2 cellular contexts compared by ENCODE assay signal in the genomic region with DNA sequence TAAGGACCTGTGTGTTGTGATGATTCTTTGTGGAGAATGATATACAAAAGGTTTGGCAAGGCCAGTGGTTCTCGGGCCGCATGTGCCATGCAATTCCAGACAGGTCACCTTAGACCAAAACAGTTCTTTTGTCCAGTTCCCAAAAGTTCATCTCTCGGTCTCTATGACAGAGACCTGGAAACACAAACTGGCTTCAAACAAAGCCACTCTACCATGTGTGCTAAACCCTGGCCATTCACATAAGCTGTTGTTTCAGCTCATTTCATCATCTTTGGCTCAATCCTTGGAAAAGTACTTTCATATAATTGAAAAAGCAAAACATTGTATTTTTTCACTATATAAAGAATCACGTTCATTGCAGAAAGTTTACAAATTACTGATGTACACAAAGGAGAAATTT.
TF ChIP-seq lines count a peak whose summit lies in the region.

No MANE protein-coding gene starts in this region.

TF ChIP-seq in HEK293, 187 proteins besides CTCF, POLR2A, EP300 and RAD21:
- no peak for TF ChIP-seq KLF8 (tag by site-specific recombination; IDR thresholded peaks at IDR 0.05)
- TF ChIP-seq ZNF239 (tag by site-specific recombination; IDR thresholded peaks at IDR 0.05): no peak
- no peak for TF ChIP-seq ZNF776 (tag by site-specific recombination; IDR thresholded peaks at IDR 0.05; ENCODE audit: borderline replicate concordance)
- peak; percentile 24; the same call in 1 of the 2 replicates for TF ChIP-seq ZNF530 (tag by site-specific recombination; IDR thresholded peaks at IDR 0.05; ENCODE audit: low read depth)
- TF ChIP-seq ZNF558 (tag by site-specific recombination; IDR thresholded peaks at IDR 0.05): no peak
- no peak for TF ChIP-seq YY2 (tag by site-specific recombination; IDR thresholded peaks at IDR 0.05)
- TF ChIP-seq ZBTB20 (tag by site-specific recombination; IDR thresholded peaks at IDR 0.05): no peak
- TF ChIP-seq SP2 (tag by site-specific recombination; IDR thresholded peaks at IDR 0.05): no peak

TF ChIP-seq in K562, 482 proteins besides CTCF, POLR2A, EP300 and RAD21:
- TF ChIP-seq, protein P1, sequence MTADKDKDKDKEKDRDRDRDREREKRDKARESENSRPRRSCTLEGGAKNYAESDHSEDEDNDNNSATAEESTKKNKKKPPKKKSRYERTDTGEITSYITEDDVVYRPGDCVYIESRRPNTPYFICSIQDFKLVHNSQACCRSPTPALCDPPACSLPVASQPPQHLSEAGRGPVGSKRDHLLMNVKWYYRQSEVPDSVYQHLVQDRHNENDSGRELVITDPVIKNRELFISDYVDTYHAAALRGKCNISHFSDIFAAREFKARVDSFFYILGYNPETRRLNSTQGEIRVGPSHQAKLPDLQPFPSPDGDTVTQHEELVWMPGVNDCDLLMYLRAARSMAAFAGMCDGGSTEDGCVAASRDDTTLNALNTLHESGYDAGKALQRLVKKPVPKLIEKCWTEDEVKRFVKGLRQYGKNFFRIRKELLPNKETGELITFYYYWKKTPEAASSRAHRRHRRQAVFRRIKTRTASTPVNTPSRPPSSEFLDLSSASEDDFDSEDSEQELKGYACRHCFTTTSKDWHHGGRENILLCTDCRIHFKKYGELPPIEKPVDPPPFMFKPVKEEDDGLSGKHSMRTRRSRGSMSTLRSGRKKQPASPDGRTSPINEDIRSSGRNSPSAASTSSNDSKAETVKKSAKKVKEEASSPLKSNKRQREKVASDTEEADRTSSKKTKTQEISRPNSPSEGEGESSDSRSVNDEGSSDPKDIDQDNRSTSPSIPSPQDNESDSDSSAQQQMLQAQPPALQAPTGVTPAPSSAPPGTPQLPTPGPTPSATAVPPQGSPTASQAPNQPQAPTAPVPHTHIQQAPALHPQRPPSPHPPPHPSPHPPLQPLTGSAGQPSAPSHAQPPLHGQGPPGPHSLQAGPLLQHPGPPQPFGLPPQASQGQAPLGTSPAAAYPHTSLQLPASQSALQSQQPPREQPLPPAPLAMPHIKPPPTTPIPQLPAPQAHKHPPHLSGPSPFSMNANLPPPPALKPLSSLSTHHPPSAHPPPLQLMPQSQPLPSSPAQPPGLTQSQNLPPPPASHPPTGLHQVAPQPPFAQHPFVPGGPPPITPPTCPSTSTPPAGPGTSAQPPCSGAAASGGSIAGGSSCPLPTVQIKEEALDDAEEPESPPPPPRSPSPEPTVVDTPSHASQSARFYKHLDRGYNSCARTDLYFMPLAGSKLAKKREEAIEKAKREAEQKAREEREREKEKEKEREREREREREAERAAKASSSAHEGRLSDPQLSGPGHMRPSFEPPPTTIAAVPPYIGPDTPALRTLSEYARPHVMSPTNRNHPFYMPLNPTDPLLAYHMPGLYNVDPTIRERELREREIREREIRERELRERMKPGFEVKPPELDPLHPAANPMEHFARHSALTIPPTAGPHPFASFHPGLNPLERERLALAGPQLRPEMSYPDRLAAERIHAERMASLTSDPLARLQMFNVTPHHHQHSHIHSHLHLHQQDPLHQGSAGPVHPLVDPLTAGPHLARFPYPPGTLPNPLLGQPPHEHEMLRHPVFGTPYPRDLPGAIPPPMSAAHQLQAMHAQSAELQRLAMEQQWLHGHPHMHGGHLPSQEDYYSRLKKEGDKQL (CRISPR knock-in tag; IDR thresholded peaks at IDR 0.05; ENCODE audit: borderline replicate concordance): no peak
- TF ChIP-seq, protein P2, sequence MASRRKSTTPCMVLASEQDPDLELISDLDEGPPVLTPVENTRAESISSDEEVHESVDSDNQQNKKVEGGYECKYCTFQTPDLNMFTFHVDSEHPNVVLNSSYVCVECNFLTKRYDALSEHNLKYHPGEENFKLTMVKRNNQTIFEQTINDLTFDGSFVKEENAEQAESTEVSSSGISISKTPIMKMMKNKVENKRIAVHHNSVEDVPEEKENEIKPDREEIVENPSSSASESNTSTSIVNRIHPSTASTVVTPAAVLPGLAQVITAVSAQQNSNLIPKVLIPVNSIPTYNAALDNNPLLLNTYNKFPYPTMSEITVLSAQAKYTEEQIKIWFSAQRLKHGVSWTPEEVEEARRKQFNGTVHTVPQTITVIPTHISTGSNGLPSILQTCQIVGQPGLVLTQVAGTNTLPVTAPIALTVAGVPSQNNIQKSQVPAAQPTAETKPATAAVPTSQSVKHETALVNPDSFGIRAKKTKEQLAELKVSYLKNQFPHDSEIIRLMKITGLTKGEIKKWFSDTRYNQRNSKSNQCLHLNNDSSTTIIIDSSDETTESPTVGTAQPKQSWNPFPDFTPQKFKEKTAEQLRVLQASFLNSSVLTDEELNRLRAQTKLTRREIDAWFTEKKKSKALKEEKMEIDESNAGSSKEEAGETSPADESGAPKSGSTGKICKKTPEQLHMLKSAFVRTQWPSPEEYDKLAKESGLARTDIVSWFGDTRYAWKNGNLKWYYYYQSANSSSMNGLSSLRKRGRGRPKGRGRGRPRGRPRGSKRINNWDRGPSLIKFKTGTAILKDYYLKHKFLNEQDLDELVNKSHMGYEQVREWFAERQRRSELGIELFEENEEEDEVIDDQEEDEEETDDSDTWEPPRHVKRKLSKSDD (conservative IDR thresholded peaks at IDR 0.05; ENCODE audit: low read length): no peak
- TF ChIP-seq DACH1 (IDR thresholded peaks at IDR 0.05; ENCODE audit: partially characterized antibody) (no peak), BRF1 (IDR thresholded peaks at IDR 0.05; ENCODE audit: borderline replicate concordance, extremely low read depth, insufficient read length) (no peak), MXI1 (IDR thresholded peaks at IDR 0.05; ENCODE audit: low read depth, low read length) (no peak), ZNF384 (IDR thresholded peaks at IDR 0.05; ENCODE audit: low read depth, low read length) (no peak), ZNF695 (CRISPR knock-in tag; IDR thresholded peaks at IDR 0.05) (no peak), ZNF140 (CRISPR knock-in tag; IDR thresholded peaks at IDR 0.05) (no peak), L3MBTL2 (IDR thresholded peaks at IDR 0.05) (peak; percentile 83), TRIM24 (IDR thresholded peaks at IDR 0.05) (peak in 1 of 2 experiments; percentile 32; a peak in 1 of 4 replicates), ZNF253 (CRISPR knock-in tag; conservative IDR thresholded peaks at IDR 0.05) (no peak), ZNF644 (tag; IDR thresholded peaks at IDR 0.05; ENCODE audit: low read depth) (no peak), CEBPG (CRISPR knock-in tag; IDR thresholded peaks at IDR 0.05) (no peak), CEBPG (tag; conservative IDR thresholded peaks at IDR 0.05 in 1 of 2, IDR thresholded peaks at IDR 0.05 in 1 of 2) (peak in 1 of 2 experiments; percentile 48; a peak in 1 of 4 replicates)
- TF ChIP-seq, protein P3, sequence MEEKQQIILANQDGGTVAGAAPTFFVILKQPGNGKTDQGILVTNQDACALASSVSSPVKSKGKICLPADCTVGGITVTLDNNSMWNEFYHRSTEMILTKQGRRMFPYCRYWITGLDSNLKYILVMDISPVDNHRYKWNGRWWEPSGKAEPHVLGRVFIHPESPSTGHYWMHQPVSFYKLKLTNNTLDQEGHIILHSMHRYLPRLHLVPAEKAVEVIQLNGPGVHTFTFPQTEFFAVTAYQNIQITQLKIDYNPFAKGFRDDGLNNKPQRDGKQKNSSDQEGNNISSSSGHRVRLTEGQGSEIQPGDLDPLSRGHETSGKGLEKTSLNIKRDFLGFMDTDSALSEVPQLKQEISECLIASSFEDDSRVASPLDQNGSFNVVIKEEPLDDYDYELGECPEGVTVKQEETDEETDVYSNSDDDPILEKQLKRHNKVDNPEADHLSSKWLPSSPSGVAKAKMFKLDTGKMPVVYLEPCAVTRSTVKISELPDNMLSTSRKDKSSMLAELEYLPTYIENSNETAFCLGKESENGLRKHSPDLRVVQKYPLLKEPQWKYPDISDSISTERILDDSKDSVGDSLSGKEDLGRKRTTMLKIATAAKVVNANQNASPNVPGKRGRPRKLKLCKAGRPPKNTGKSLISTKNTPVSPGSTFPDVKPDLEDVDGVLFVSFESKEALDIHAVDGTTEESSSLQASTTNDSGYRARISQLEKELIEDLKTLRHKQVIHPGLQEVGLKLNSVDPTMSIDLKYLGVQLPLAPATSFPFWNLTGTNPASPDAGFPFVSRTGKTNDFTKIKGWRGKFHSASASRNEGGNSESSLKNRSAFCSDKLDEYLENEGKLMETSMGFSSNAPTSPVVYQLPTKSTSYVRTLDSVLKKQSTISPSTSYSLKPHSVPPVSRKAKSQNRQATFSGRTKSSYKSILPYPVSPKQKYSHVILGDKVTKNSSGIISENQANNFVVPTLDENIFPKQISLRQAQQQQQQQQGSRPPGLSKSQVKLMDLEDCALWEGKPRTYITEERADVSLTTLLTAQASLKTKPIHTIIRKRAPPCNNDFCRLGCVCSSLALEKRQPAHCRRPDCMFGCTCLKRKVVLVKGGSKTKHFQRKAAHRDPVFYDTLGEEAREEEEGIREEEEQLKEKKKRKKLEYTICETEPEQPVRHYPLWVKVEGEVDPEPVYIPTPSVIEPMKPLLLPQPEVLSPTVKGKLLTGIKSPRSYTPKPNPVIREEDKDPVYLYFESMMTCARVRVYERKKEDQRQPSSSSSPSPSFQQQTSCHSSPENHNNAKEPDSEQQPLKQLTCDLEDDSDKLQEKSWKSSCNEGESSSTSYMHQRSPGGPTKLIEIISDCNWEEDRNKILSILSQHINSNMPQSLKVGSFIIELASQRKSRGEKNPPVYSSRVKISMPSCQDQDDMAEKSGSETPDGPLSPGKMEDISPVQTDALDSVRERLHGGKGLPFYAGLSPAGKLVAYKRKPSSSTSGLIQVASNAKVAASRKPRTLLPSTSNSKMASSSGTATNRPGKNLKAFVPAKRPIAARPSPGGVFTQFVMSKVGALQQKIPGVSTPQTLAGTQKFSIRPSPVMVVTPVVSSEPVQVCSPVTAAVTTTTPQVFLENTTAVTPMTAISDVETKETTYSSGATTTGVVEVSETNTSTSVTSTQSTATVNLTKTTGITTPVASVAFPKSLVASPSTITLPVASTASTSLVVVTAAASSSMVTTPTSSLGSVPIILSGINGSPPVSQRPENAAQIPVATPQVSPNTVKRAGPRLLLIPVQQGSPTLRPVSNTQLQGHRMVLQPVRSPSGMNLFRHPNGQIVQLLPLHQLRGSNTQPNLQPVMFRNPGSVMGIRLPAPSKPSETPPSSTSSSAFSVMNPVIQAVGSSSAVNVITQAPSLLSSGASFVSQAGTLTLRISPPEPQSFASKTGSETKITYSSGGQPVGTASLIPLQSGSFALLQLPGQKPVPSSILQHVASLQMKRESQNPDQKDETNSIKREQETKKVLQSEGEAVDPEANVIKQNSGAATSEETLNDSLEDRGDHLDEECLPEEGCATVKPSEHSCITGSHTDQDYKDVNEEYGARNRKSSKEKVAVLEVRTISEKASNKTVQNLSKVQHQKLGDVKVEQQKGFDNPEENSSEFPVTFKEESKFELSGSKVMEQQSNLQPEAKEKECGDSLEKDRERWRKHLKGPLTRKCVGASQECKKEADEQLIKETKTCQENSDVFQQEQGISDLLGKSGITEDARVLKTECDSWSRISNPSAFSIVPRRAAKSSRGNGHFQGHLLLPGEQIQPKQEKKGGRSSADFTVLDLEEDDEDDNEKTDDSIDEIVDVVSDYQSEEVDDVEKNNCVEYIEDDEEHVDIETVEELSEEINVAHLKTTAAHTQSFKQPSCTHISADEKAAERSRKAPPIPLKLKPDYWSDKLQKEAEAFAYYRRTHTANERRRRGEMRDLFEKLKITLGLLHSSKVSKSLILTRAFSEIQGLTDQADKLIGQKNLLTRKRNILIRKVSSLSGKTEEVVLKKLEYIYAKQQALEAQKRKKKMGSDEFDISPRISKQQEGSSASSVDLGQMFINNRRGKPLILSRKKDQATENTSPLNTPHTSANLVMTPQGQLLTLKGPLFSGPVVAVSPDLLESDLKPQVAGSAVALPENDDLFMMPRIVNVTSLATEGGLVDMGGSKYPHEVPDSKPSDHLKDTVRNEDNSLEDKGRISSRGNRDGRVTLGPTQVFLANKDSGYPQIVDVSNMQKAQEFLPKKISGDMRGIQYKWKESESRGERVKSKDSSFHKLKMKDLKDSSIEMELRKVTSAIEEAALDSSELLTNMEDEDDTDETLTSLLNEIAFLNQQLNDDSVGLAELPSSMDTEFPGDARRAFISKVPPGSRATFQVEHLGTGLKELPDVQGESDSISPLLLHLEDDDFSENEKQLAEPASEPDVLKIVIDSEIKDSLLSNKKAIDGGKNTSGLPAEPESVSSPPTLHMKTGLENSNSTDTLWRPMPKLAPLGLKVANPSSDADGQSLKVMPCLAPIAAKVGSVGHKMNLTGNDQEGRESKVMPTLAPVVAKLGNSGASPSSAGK (IDR thresholded peaks at IDR 0.05): peak; percentile 39; the same call in 1 of the 2 replicates
- TF ChIP-seq, protein P4, sequence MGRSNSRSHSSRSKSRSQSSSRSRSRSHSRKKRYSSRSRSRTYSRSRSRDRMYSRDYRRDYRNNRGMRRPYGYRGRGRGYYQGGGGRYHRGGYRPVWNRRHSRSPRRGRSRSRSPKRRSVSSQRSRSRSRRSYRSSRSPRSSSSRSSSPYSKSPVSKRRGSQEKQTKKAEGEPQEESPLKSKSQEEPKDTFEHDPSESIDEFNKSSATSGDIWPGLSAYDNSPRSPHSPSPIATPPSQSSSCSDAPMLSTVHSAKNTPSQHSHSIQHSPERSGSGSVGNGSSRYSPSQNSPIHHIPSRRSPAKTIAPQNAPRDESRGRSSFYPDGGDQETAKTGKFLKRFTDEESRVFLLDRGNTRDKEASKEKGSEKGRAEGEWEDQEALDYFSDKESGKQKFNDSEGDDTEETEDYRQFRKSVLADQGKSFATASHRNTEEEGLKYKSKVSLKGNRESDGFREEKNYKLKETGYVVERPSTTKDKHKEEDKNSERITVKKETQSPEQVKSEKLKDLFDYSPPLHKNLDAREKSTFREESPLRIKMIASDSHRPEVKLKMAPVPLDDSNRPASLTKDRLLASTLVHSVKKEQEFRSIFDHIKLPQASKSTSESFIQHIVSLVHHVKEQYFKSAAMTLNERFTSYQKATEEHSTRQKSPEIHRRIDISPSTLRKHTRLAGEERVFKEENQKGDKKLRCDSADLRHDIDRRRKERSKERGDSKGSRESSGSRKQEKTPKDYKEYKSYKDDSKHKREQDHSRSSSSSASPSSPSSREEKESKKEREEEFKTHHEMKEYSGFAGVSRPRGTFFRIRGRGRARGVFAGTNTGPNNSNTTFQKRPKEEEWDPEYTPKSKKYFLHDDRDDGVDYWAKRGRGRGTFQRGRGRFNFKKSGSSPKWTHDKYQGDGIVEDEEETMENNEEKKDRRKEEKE (IDR thresholded peaks at IDR 0.05; ENCODE audit: borderline replicate concordance in 1 of 2, control insufficient read depth in 1 of 2, low read depth in 2 of 2, low read length in 1 of 2): no peak
